ENCODE assay signal across 33 cellular contexts in the genomic region with DNA sequence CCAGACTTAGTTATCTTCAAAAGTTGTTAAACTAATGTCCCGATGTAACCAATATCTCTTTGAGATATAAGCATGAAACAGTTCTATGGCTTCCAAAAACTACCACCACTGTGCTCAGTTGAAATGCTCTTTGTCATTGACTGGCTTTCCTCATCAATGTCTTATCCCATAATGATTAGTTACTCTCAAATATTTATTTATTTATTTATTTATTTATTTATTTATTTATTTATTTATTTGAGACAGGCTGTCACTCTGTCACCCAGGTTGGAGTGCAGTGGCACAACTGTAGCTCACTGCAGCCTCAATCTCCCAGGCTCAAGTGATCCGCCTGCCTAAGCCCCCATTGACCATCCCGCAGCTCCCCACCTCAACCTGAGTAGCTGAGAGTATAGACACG. TPM values are rescaled to one million over a fixed set of nuclear protein-coding genes. Genes with fewer than 3 reads are reported as not detected.
DNase-seq lines count a peak whose midpoint lies in the region; ATAC-seq, FAIRE-seq and TF ChIP-seq lines count a peak whose summit lies in the region.
"Had no signal": no experiment of that assay in that cellular context is flagged by ENCODE, and none has a peak within 500 bp of the region (broad histone marks: within the 10 kb centered on the region; RNA-seq: fewer than 3 reads in every experiment).

No MANE protein-coding gene starts in this region.

- H3K4me2 ChIP-seq in HepG2 (ENCODE audit: low read depth, low read length) (peak overlapping the region; percentile 18; the same call in 1 of the 2 replicates), A549 (no peak overlapping the region)
- H3K4me2 ChIP-seq: BLaER1; BLaER1 treated with 17β-estradiol and CSF1 and Interleukin-3, amounts not matched to agents 10 nM and 100 nM had no signal

- H3K79me2 ChIP-seq in HepG2 (ENCODE audit: insufficient read depth, low read length) = no peaks in the 10 kb centered on the region

- H3K27ac ChIP-seq in HepG2 (ENCODE audit: extremely low read length, insufficient read depth, low read length) (no peak overlapping the region), right lobe of liver (no peak overlapping the region), A549 (no peak overlapping the region), HEK293 (ENCODE audit: extremely low read depth, low read depth, low read length) (no peak overlapping the region)
- H3K27ac ChIP-seq: 22Rv1; BLaER1; BLaER1 treated with 17β-estradiol and CSF1 and Interleukin-3, amounts not matched to agents 10 nM and 100 nM; C4-2B had no signal

- H3K4me1 Mint-ChIP-seq in MCF 10A (ENCODE audit: insufficient read depth, unreplicated experiment) = no peaks in the 10 kb centered on the region
- H3K4me1 Mint-ChIP-seq: B cell had no signal

- POLR2A ChIA-PET in HepG2 (lab: Yijun Ruan, JAX) (no interaction called here), A549 (lab: Yijun Ruan, JAX) (no interaction called here), HEK293 (lab: Yijun Ruan, JAX) (no interaction called here), MCF 10A (lab: Yijun Ruan, JAX) (no interaction called here)

- DNase-seq in HepG2 (ENCODE audit: low spot score) (no peak), right lobe of liver (no peak), A549 (ENCODE audit: low read depth in 1 of 2, low spot score in 1 of 2) (no peak), MCF 10A (ENCODE audit: unreplicated experiment) (no peak)
- no peak for DNase-seq in activated CD4-positive, alpha-beta T cell treated with anti-CD3 and anti-CD28 coated beads, Interleukin-2, amount 50 U/mL, for 4 hours
- DNase-seq: 8988T; ACHN; AML-193; BE2C; C1 segment of cervical spinal cord; Calu3; CD4-positive, alpha-beta memory T cell; CD4-positive, alpha-beta T cell; CD4-positive, CD25-positive, alpha-beta regulatory T cell; CD8-positive, alpha-beta memory T cell; CD8-positive, alpha-beta T cell; COR-L47; DMS 273 treated with DMSO at 0.1 percent for 48 hours; DMS153; DMS79; DMS79 treated with DMSO at 0.1 percent for 48 hours; DND-41; EL had no signal

- intact Hi-C loops in HepG2 (cut with micrococcal nuclease; ENCODE audit: unreplicated experiment) (no loop called here), right lobe of liver (cut with DNase I) (no loop called here), MCF 10A (cut with micrococcal nuclease) (no loop called here)

- H3K4me1 ChIP-seq in HepG2 (ENCODE audit: insufficient read depth, low read length) (peaks cover 8% of the 10 kb centered on the region), right lobe of liver (no peaks in the 10 kb centered on the region), A549 (no peaks in the 10 kb centered on the region), HEK293 (ENCODE audit: control insufficient read depth, insufficient read depth, low read length) (no peaks in the 10 kb centered on the region)
- H3K4me1 ChIP-seq: BLaER1; BLaER1 treated with 17β-estradiol and CSF1 and Interleukin-3, amounts not matched to agents 10 nM and 100 nM had no signal

- TF ChIP-seq POLR2A in HepG2 (IDR thresholded peaks at IDR 0.05; ENCODE audit: insufficient read depth in 1 of 2, low read depth in 2 of 2, low read length in 2 of 2) = no peak
- no peak for TF ChIP-seq POLR2A in right lobe of liver (IDR thresholded peaks at IDR 0.05)
- TF ChIP-seq POLR2A in A549 (IDR thresholded peaks at IDR 0.05; ENCODE audit: low read length) = no peak

- H3K4me3 ChIP-seq in HepG2 (replicated peaks in 1 of 3; ENCODE audit: insufficient read depth in 1 of 3, low read depth in 2 of 3, low read length in 3 of 3) (no peak overlapping the region), right lobe of liver (no peak overlapping the region), A549 (no peak overlapping the region), HEK293 (ENCODE audit: low read depth, low read length) (no peak overlapping the region)
- H3K4me3 ChIP-seq: BLaER1; BLaER1 treated with 17β-estradiol and CSF1 and Interleukin-3, amounts not matched to agents 10 nM and 100 nM had no signal

- ATAC-seq in HepG2 (no peak), right lobe of liver (no peak), A549 (no peak)
- ATAC-seq: CD8-positive, alpha-beta T cell had no signal

- no peak overlapping the region for H3K4me3 Mint-ChIP-seq in MCF 10A (ENCODE audit: unreplicated experiment)
- H3K4me3 Mint-ChIP-seq: B cell; CD14-positive monocyte; CD4-positive, alpha-beta memory T cell; CD4-positive, alpha-beta T cell; CD4-positive, CD25-positive, alpha-beta regulatory T cell; CD8-positive, alpha-beta memory T cell; CD8-positive, alpha-beta T cell had no signal

- no peaks in the 10 kb centered on the region for H4K20me1 ChIP-seq in HepG2 (ENCODE audit: insufficient read depth, low read length)
- H4K20me1 ChIP-seq: BLaER1; BLaER1 treated with 17β-estradiol and CSF1 and Interleukin-3, amounts not matched to agents 10 nM and 100 nM had no signal

- no peaks in the 10 kb centered on the region for H3K9me3 Mint-ChIP-seq in MCF 10A (ENCODE audit: unreplicated experiment)
- H3K9me3 Mint-ChIP-seq: CD4-positive, alpha-beta memory T cell; CD4-positive, alpha-beta T cell; CD8-positive, alpha-beta memory T cell; CD8-positive, alpha-beta T cell had no signal

- BruUV-seq in HepG2 (replicated peaks; lab: Mats Ljungman, UMichigan) = no TSS peak
- BruUV-seq in MCF 10A (replicated peaks; lab: Mats Ljungman, UMichigan) = no TSS peak

- H3K27me3 Mint-ChIP-seq in MCF 10A (ENCODE audit: insufficient read depth, unreplicated experiment) = peaks cover 33% of the 10 kb centered on the region
- H3K27me3 Mint-ChIP-seq: CD4-positive, alpha-beta T cell had no signal

- no peak for FAIRE-seq in HepG2 (lab: Jason Lieb, UNC)
- FAIRE-seq in A549 (lab: Jason Lieb, UNC) = no peak
- FAIRE-seq: A204.1, D721Med had no signal

- H3K36me3 ChIP-seq in HepG2 (replicated peaks in 1 of 2; ENCODE audit: control insufficient read depth in 1 of 2, insufficient read depth in 2 of 2, low read length in 2 of 2) (no peaks in the 10 kb centered on the region), right lobe of liver (no peaks in the 10 kb centered on the region), HEK293 (ENCODE audit: control insufficient read depth in 2 of 2, insufficient read depth in 1 of 2, low read length in 2 of 2) (no peaks in the 10 kb centered on the region)
- H3K36me3 ChIP-seq: BE2C; BLaER1; BLaER1 treated with 17β-estradiol and CSF1 and Interleukin-3, amounts not matched to agents 10 nM and 100 nM had no signal

- in situ Hi-C loops in HepG2 (cut with HindIII; ENCODE audit: extremely low pct_ligation_motif_present, low pct_unique_long_range_greater_than_20kb) = no loop called here

- H3K27me3 ChIP-seq in HepG2 (ENCODE audit: control insufficient read depth in 1 of 2, insufficient read depth in 2 of 2, low read length in 2 of 2) = no peaks in the 10 kb centered on the region
- no peaks in the 10 kb centered on the region for H3K27me3 ChIP-seq in right lobe of liver
- H3K27me3 ChIP-seq: BE2C, BLaER1 had no signal

- no peak for TF ChIP-seq EP300 in HepG2 (IDR thresholded peaks at IDR 0.05; ENCODE audit: low read depth in 2 of 2, low read length in 2 of 2)
- TF ChIP-seq EP300 in HepG2 (CRISPR knock-in tag; IDR thresholded peaks at IDR 0.05; ENCODE audit: borderline replicate concordance) = no peak
- no peak for TF ChIP-seq EP300 in A549 (IDR thresholded peaks at IDR 0.05)

- no peak overlapping the region for H3K27ac Mint-ChIP-seq in MCF 10A (ENCODE audit: low read depth, unreplicated experiment)
- H3K27ac Mint-ChIP-seq: B cell; CD14-positive monocyte; CD4-positive, alpha-beta memory T cell; CD4-positive, alpha-beta T cell; CD4-positive, CD25-positive, alpha-beta regulatory T cell; CD8-positive, alpha-beta memory T cell; CD8-positive, alpha-beta T cell had no signal

- TF ChIP-seq CTCF in HepG2 (CRISPR knock-in tag; IDR thresholded peaks at IDR 0.05) (no peak), right lobe of liver (IDR thresholded peaks at IDR 0.05) (no peak), A549 (IDR thresholded peaks at IDR 0.05) (no peak), HEK293 (tag by site-specific recombination; IDR thresholded peaks at IDR 0.05) (no peak), MCF 10A (IDR thresholded peaks at IDR 0.05; ENCODE audit: unreplicated experiment) (no peak)

- no peaks in the 10 kb centered on the region for H3K9me3 ChIP-seq in HepG2 (ENCODE audit: low read length)
- no peaks in the 10 kb centered on the region for H3K9me3 ChIP-seq in right lobe of liver
- H3K9me3 ChIP-seq in A549 = no peaks in the 10 kb centered on the region
- H3K9me3 ChIP-seq in HEK293 (ENCODE audit: control insufficient read depth, insufficient read depth, low read depth, low read length) = no peaks in the 10 kb centered on the region
- H3K9me3 ChIP-seq: BE2C; BLaER1; BLaER1 treated with 17β-estradiol and CSF1 and Interleukin-3, amounts not matched to agents 10 nM and 100 nM; Caco-2 had no signal

- H3K36me3 Mint-ChIP-seq in MCF 10A (ENCODE audit: insufficient read depth, unreplicated experiment) = no peaks in the 10 kb centered on the region
- H3K36me3 Mint-ChIP-seq: CD14-positive monocyte; CD4-positive, alpha-beta memory T cell; CD4-positive, CD25-positive, alpha-beta regulatory T cell; CD8-positive, alpha-beta T cell had no signal

- no peak overlapping the region for H3K9ac ChIP-seq in HepG2 (ENCODE audit: insufficient read depth, low read depth, low read length)
- H3K9ac ChIP-seq: BLaER1; BLaER1 treated with 17β-estradiol and CSF1 and Interleukin-3, amounts not matched to agents 10 nM and 100 nM had no signal

- CTCF ChIA-PET in HepG2 (lab: Yijun Ruan, JAX; ENCODE audit: low intra/inter-chr PET ratio, low total read pairs) (no interaction called here), A549 (lab: Yijun Ruan, JAX) (interaction anchor here (1.0 to 2.9 kb wide), 2 partner anchors 25 to 293 kb away, joined by 3 to 13 read pairs; no protein-coding TSS in a partner anchor), HEK293 (lab: Yijun Ruan, JAX) (interaction anchor here (1.0 kb wide), 1 partner anchor 12 kb away, joined by 4 read pairs; no protein-coding TSS in a partner anchor), MCF 10A (lab: Yijun Ruan, JAX) (no interaction called here)

- TF ChIP-seq RAD21 in HepG2 (CRISPR knock-in tag; IDR thresholded peaks at IDR 0.05) (no peak), A549 (conservative IDR thresholded peaks at IDR 0.05 in 1 of 2, IDR thresholded peaks at IDR 0.05 in 1 of 2) (no peak)

- H2AFZ ChIP-seq in HepG2 (ENCODE audit: low read length) = no peak overlapping the region

- 42% methylated on average over 4 of the region's 4 CpGs for WGBS in HepG2 (ENCODE audit: low lambda C conversion rate)
- WGBS in right lobe of liver (ENCODE audit: insufficient coverage, low coverage, low lambda C conversion rate, missing lambda C conversion rate) = 100% methylated on average over 1 of the region's 4 CpGs
- 93% methylated on average over 4 of the region's 4 CpGs for WGBS in A549 (ENCODE audit: missing lambda C conversion rate)

RNA-seq across cellular contexts. Expression of gene MLLT3, which starts 28.0 kb away (rescaled TPM):
- total RNA-seq in HepG2 (2016; rRNA removed; fragmentation: Illumina TruSeq; extraction: Trizol) (12.3 and 18.5 TPM in 2 replicates), right lobe of liver (1 to 10 TPM in 3 of 6 experiments, under 1 TPM in 3; 0.43 to 2.5 (median 1.2) TPM), MCF 10A (2022) (0.66 and 1.2 TPM in 2 replicates)
- total RNA-seq in HepG2 (2016; cell fraction: cytosol; rRNA removed; fragmentation: Illumina TruSeq; extraction: Trizol; ENCODE audit: low read depth) = 6.6 and 7.9 TPM in 2 replicates
- total RNA-seq in HepG2 (2016; cell fraction: insoluble cytoplasmic fraction; rRNA removed; fragmentation: Illumina TruSeq; extraction: Trizol) = 13.2 and 18.3 TPM in 2 replicates
- 11.5 and 12.6 TPM in 2 replicates for total RNA-seq in HepG2 (2016; cell fraction: membrane; rRNA removed; fragmentation: Illumina TruSeq; extraction: Trizol)
- 9.7 and 10.3 TPM in 2 replicates for total RNA-seq in HepG2 (2016; cell fraction: nucleus; rRNA removed; fragmentation: Illumina TruSeq; extraction: Trizol)
- polyA plus RNA-seq in HepG2 (2011; rRNA removed) (10.5 and 12.6 TPM in 2 replicates), A549 (2011; rRNA removed) (47.6 and 50.8 TPM in 2 replicates), A549 (2017; fragmentation: RNase III; extraction: RNeasy Plus Mini Kit Qiagen cat#74134 plus additional on column Dnase treatment) (13.0 to 15.3 TPM (median 14.3 TPM) in 3 replicates)
- polyA plus RNA-seq in HepG2 (2011; cell fraction: cytosol; rRNA removed) = 5.8 and 8.5 TPM in 2 replicates
- polyA plus RNA-seq in HepG2 (2011; cell fraction: nucleus; rRNA removed) = 3.2 and 3.4 TPM in 2 replicates
- polyA plus RNA-seq in HepG2 (2012) = 9.3 and 11.0 TPM in 2 replicates
- polyA plus RNA-seq in HepG2 (2016; cell fraction: cytosol; fragmentation: Illumina TruSeq; extraction: Trizol; ENCODE audit: low read depth) = 2.4 and 3.5 TPM in 2 replicates
- polyA plus RNA-seq in HepG2 (2016; cell fraction: insoluble cytoplasmic fraction; fragmentation: Illumina TruSeq; extraction: Trizol; ENCODE audit: low read depth) = 14.6 and 16.0 TPM in 2 replicates
- polyA plus RNA-seq in HepG2 (2016; cell fraction: membrane; fragmentation: Illumina TruSeq; extraction: Trizol; ENCODE audit: low read depth) = 6.3 and 7.5 TPM in 2 replicates
- 6.8 and 9.3 TPM in 2 replicates for polyA plus RNA-seq in HepG2 (2016; cell fraction: nucleus; fragmentation: Illumina TruSeq; extraction: Trizol; ENCODE audit: insufficient read depth, low read depth)
- 8.6 and 26.1 TPM in 2 replicates for polyA minus RNA-seq in HepG2 (2011; rRNA and poly(A)+ RNA removed; ENCODE audit: low replicate concordance)
- polyA minus RNA-seq in HepG2 (2011; cell fraction: cytosol; rRNA and poly(A)+ RNA removed) = 7.9 and 11.1 TPM in 2 replicates
- polyA minus RNA-seq in HepG2 (2011; cell fraction: nucleus; rRNA and poly(A)+ RNA removed) = 18.5 TPM in 2 replicates
- polyA plus RNA-seq in A549 (2012; cell fraction: cytosol; rRNA removed) = 9.0 and 10.1 TPM in 2 replicates
- 3.3 and 3.6 TPM in 2 replicates for polyA plus RNA-seq in A549 (2012; cell fraction: nucleus; rRNA removed)
- polyA minus RNA-seq in A549 (2011; rRNA and poly(A)+ RNA removed) = 23.0 and 23.6 TPM in 2 replicates

RNA-seq across cellular contexts. Expression of gene FOCAD, which starts 33.7 kb away (rescaled TPM):
- 31.1 and 52.7 TPM in 2 replicates for total RNA-seq in HepG2 (2016; rRNA removed; fragmentation: Illumina TruSeq; extraction: Trizol)
- total RNA-seq in HepG2 (2016; cell fraction: cytosol; rRNA removed; fragmentation: Illumina TruSeq; extraction: Trizol; ENCODE audit: low read depth) = 26.3 and 27.6 TPM in 2 replicates
- 29.2 and 47.9 TPM in 2 replicates for total RNA-seq in HepG2 (2016; cell fraction: insoluble cytoplasmic fraction; rRNA removed; fragmentation: Illumina TruSeq; extraction: Trizol)
- total RNA-seq in HepG2 (2016; cell fraction: membrane; rRNA removed; fragmentation: Illumina TruSeq; extraction: Trizol) = 25.4 and 36.7 TPM in 2 replicates
- 37.8 and 42.8 TPM in 2 replicates for total RNA-seq in HepG2 (2016; cell fraction: nucleus; rRNA removed; fragmentation: Illumina TruSeq; extraction: Trizol)
- polyA plus RNA-seq in HepG2 (2011; rRNA removed) = 14.6 and 18.0 TPM in 2 replicates
- 11.3 and 11.6 TPM in 2 replicates for polyA plus RNA-seq in HepG2 (2011; cell fraction: cytosol; rRNA removed)
- polyA plus RNA-seq in HepG2 (2011; cell fraction: nucleus; rRNA removed) = 19.6 and 24.6 TPM in 2 replicates
- polyA plus RNA-seq in HepG2 (2012) = 9.1 and 11.1 TPM in 2 replicates
- polyA plus RNA-seq in HepG2 (2016; cell fraction: cytosol; fragmentation: Illumina TruSeq; extraction: Trizol; ENCODE audit: low read depth) = 0.66 and 0.68 TPM in 2 replicates
- polyA plus RNA-seq in HepG2 (2016; cell fraction: insoluble cytoplasmic fraction; fragmentation: Illumina TruSeq; extraction: Trizol; ENCODE audit: low read depth) = 20.9 and 21.6 TPM in 2 replicates
- 2.1 and 2.2 TPM in 2 replicates for polyA plus RNA-seq in HepG2 (2016; cell fraction: membrane; fragmentation: Illumina TruSeq; extraction: Trizol; ENCODE audit: low read depth)
- polyA plus RNA-seq in HepG2 (2016; cell fraction: nucleus; fragmentation: Illumina TruSeq; extraction: Trizol; ENCODE audit: insufficient read depth, low read depth) = 12.2 and 12.4 TPM in 2 replicates
- polyA minus RNA-seq in HepG2 (2011; rRNA and poly(A)+ RNA removed; ENCODE audit: low replicate concordance) = 107 and 126 TPM in 2 replicates
- 46.4 and 48.7 TPM in 2 replicates for polyA minus RNA-seq in HepG2 (2011; cell fraction: cytosol; rRNA and poly(A)+ RNA removed)
- 77.1 and 88.3 TPM in 2 replicates for polyA minus RNA-seq in HepG2 (2011; cell fraction: nucleus; rRNA and poly(A)+ RNA removed)
- 10 to 100 TPM in 2 of 6 experiments, 1 to 10 TPM in 4; 6.4 to 18.3 (median 7.8) TPM for total RNA-seq in right lobe of liver
- polyA plus RNA-seq in A549 (2011; rRNA removed) = 53.8 and 71.7 TPM in 2 replicates
- polyA plus RNA-seq in A549 (2012; cell fraction: cytosol; rRNA removed) = 10.1 and 12.5 TPM in 2 replicates
- polyA plus RNA-seq in A549 (2012; cell fraction: nucleus; rRNA removed) = 12.2 and 20.2 TPM in 2 replicates
- 21.7 to 23.1 TPM (median 22.0 TPM) in 3 replicates for polyA plus RNA-seq in A549 (2017; fragmentation: RNase III; extraction: RNeasy Plus Mini Kit Qiagen cat#74134 plus additional on column Dnase treatment)
- polyA minus RNA-seq in A549 (2011; rRNA and poly(A)+ RNA removed) = 138 and 140 TPM in 2 replicates
- total RNA-seq in MCF 10A (2022) = 20.7 and 23.6 TPM in 2 replicates

Comparison
In these comparisons a context has a peak if more than half of its experiments do, and no peak if none do; other contexts are left out.
1. CTCF ChIA-PET loops: an anchor here in A549 (1.0 to 2.9 kb wide) and HEK293 (1.0 kb wide); none called in HepG2 and MCF 10A.
2. Of the 63 proteins assayed by ChIP-seq in both HepG2 and HEK293: peak only in HepG2: none; only in HEK293: ZBTB8A; in both: none; in neither: 62.